Comparison of ENCODE assay signal across 8 cellular contexts in the genomic region with DNA sequence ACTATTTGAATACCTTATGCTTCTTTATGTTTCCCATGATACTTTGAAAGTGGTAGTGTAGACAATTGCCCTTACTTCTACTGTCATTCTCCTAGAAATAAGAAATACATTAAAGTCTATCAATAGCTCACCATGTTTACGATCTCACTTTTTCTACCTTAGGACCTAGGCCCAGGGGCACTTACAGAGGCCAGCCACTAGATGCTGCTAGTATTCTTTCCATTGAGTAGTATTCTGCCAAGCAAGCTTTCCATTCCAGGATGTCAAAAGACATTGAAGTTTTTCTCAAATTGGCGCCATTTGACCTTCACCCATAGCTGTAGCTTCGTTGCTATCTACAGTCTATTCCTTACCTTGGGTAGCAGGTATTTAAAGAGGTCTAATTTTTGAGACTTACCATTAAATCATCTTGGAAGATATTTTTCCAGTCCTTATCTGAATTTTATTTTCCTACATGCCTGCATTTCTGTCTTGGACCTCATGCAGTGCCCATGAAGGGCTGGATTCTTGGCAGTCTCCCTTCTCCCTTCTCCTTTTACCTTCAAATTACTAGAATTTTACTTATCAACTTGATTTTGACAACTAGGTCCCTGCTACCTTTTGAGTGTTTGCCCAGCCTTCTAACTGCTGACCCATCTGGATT.
DNase-seq lines count a peak whose midpoint lies in the region; ATAC-seq and TF ChIP-seq lines count a peak whose summit lies in the region.

No MANE protein-coding gene starts in this region.

- peak; percentile 95 for ATAC-seq in GM18868 (IDR thresholded peaks at IDR 0.05; ENCODE audit: unreplicated experiment)
- ATAC-seq in HG03139 (IDR thresholded peaks at IDR 0.05; ENCODE audit: unreplicated experiment), result peak; percentile 84

- H3K27ac ChIP-seq in adrenal gland (no peak overlapping the region), tibial artery (no peak overlapping the region)

- 15 to 25% (median 20%) methylated on average over 3 of the region's 3 CpGs for WGBS in adrenal gland, 4 donors

- DNase-seq in AG08396 (ENCODE audit: low spot score) (peak; percentile 42), NCI-H2196 (lab: John Stamatoyannopoulos, UW; ENCODE audit: unreplicated experiment) (peak; percentile 39), adrenal gland (peak; percentile 18 to 75 (median 42)), iPS-NIHi11 (ENCODE audit: low spot score) (peak; percentile 60), tibial artery (no peak), cortex of kidney (lab: John Stamatoyannopoulos, UW) (no peak)

- H3K9me3 ChIP-seq in adrenal gland (replicated peaks in 1 of 3) (no peaks in the 10 kb centered on the region), tibial artery (no peaks in the 10 kb centered on the region)

- intact Hi-C loops in adrenal gland (cut with DNase I), result no loop called here
- intact Hi-C loops in tibial artery (cut with DNase I; ENCODE audit: low total_unique reads), result no loop called here

- no peaks in the 10 kb centered on the region for H3K36me3 ChIP-seq in adrenal gland (replicated peaks in 1 of 2)
- H3K36me3 ChIP-seq in tibial artery, result no peaks in the 10 kb centered on the region

- H3K27me3 ChIP-seq in adrenal gland (no peaks in the 10 kb centered on the region), tibial artery (no peaks in the 10 kb centered on the region)

- H3K4me3 ChIP-seq in adrenal gland (no peak overlapping the region), tibial artery (no peak overlapping the region)

- peak; percentile 84 to 93 (median 90) for TF ChIP-seq CTCF in adrenal gland (IDR thresholded peaks at IDR 0.05)
- peak; percentile 48 to 57 for TF ChIP-seq CTCF in tibial artery (IDR thresholded peaks at IDR 0.05)

- no peak for TF ChIP-seq POLR2A in adrenal gland (IDR thresholded peaks at IDR 0.05)

- H3K4me1 ChIP-seq in adrenal gland (replicated peaks in 1 of 2) (no peaks in the 10 kb centered on the region), tibial artery (no peaks in the 10 kb centered on the region)

Comparison
In these comparisons a context has a peak if more than half of its experiments do, and no peak if none do; other contexts are left out.
1. DNase-seq: peak in AG08396 (single experiment), NCI-H2196 (single experiment), adrenal gland (7 of 7) and iPS-NIHi11 (single experiment); none in tibial artery (0 of 2) and cortex of kidney (single experiment).